In the genomic region with DNA sequence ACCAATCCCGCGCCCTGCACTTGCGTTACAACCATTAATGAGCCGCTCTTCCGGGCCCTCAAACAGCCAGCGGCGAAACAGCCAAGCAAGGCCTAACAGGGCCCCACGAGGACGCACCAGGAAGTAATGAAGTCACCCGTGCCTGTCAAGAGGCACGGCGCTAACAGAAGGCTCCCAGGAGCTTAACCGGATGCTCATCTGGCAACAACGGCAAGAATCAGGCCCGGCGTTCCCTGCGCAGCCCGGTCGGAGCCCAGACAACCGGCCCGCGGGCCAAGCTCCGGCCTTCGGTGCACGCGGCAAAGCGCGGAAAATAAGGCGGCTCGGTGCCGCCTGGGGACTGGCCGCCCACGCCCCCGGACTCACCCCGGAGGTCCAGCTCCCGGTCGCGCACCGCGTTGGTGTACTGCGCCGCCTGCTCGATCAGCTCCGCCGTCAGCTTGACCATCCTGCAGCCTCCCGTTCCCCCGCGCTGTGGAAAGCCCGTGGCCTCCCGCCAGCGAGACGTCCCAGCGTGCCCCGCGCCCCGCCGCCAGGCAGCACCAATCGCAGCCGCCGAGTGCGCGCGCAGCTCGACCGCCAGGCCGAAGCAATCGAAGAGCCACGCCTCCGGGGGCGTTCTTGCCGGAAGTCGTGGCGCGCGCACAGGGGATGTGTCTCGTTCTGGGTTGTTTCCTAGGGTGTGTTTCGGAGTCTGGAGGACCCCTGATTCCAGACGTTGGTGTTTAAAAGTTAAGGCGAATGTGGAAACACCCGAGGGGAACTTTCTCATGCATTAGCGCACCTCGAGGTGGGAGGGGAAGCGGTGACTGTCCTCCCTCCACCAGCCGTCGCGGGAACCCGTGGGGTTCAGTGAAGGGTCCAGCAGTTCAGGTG, we compare ENCODE assay signal across 8 cellular contexts.
DNase-seq lines count a peak whose midpoint lies in the region; ATAC-seq and TF ChIP-seq lines count a peak whose summit lies in the region.

A gene (minus strand): TSS at position 518 of the 876 bp plus-strand sequence. CDS start 70 bp downstream, at position 448.

- peak within 1 kb of the TSS; percentile 53 for H3K27ac ChIP-seq in caudate nucleus (ENCODE audit: low read depth, low read length)

- DNase-seq in AG09309 (ENCODE audit: low read depth) (peak; percentile 67), NCI-H345 treated with DMSO at 0.1 percent for 48 hours (lab: John Stamatoyannopoulos, UW; ENCODE audit: unreplicated experiment) (peak; percentile 64), caudate nucleus (lab: John Stamatoyannopoulos, UW) (peak in 60 of 61 donors; percentile 60 to 97 (median 91)), iris pigment epithelial cell (ENCODE audit: low read depth) (peak; percentile 98)
- peak; percentile 94 to 97 (median 96) for DNase-seq in activated CD4-positive, CD25-positive, alpha-beta regulatory T cell (lab: John Stamatoyannopoulos, UW)
- peak; percentile 96 to 97 for DNase-seq in stimulated activated CD4-positive, alpha-beta T cell treated with anti-CD3 and anti-CD28 coated beads, Interleukin-12 subunit alpha, Interleukin-12 subunit beta, amount 100 ng/mL, for 24 hours (ENCODE audit: low read depth in 2 of 2)

- no peak for TF ChIP-seq CTCF in AG09309 (IDR thresholded peaks at IDR 0.05; ENCODE audit: control insufficient read depth, insufficient read depth, low read depth, low read length, missing control alignments)

- peak; percentile 77 for ATAC-seq in GM19025 (IDR thresholded peaks at IDR 0.05; ENCODE audit: low read depth, unreplicated experiment)
- ATAC-seq in HG03280 (IDR thresholded peaks at IDR 0.05; ENCODE audit: unreplicated experiment): peak; percentile 84

- peak within 1 kb of the TSS; percentile 95 for H3K4me3 ChIP-seq in AG09309 (ENCODE audit: control insufficient read depth, low read depth, low read length)

Comparison
In these comparisons a context has a peak if more than half of its experiments do, and no peak if none do; other contexts are left out.
1. Peak in every context shown above with its lines: DNase-seq, ATAC-seq, H3K4me3 ChIP-seq and H3K27ac ChIP-seq.